9 cellular contexts compared by ENCODE assay signal in the genomic region with DNA sequence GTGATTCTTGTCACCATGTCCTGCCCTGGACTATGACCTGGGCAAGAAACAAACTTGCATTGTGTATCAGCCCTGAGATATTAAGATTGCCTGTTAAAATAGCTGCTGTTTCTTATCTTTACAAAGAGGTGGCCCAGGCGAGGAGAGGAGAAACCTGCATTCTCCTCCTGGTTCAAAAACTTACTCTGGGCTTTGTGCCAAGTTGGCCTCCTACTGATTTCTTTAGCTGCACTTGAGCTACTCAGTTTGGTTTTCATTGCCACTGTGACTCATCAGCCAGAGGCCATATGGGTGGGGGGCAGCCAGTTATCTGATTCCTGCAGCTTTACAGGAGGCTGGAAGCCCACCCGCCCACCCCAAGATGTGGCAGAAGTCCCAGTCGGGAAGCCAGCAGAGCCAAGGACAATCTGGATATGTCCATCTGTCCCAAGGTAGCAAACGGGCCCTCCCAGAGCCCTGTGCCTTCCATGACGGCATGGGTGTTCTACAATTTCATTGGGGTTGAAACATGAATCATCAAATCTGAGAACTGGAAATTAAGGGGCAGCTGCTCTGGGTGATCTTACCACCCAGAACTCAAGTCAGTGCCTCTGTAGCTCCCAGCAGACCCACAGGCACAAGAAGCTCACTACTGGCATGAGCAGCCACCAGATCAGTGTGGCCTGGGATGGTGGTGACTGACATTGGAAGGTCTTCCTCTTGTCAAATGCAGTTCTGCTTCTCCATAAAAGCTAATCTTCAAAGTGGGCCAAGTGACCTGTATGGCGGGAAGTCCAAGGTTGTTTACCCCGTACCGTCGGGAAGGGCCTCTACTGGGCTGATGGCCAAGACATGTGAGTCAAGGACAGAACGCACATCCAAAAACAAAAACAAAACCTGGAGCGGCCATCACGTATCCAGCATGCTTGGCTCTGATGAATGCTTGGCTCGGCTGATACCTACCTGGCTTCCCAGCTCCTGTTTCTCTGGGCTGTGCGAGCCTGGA. TPM values are rescaled to one million over a fixed set of nuclear protein-coding genes. Genes with fewer than 3 reads are reported as not detected.
DNase-seq lines count a peak whose midpoint lies in the region; ATAC-seq, FAIRE-seq and TF ChIP-seq lines count a peak whose summit lies in the region.
"Had no signal": no experiment of that assay in that cellular context is flagged by ENCODE, and none has a peak within 500 bp of the region (broad histone marks: within the 10 kb centered on the region; RNA-seq: fewer than 3 reads in every experiment).

No MANE protein-coding gene starts in this region.

- DNase-seq in AG04450 (ENCODE audit: low read depth, low spot score) (peak; percentile 27), NCI-H2171 treated with DMSO at 0.1 percent for 48 hours (lab: John Stamatoyannopoulos, UW) (peak; percentile 100), bronchial epithelial cell (ENCODE audit: low read depth) (peak; percentile 4), mesenteric fat pad (ENCODE audit: low spot score) (peak; percentile 83), epidermal melanocyte (ENCODE audit: insufficient read length, low spot score) (no peak), GDM1 (lab: John Stamatoyannopoulos, UW) (no peak), COLO668 (lab: John Stamatoyannopoulos, UW; ENCODE audit: unreplicated experiment) (no peak)

- TF ChIP-seq CTCF in AG04450 (IDR thresholded peaks at IDR 0.05; ENCODE audit: low read depth, low read length) (no peak), bronchial epithelial cell (IDR thresholded peaks at IDR 0.05; ENCODE audit: insufficient read depth, low read length, severe bottlenecking) (no peak)

- H3K9me3 ChIP-seq in AG04450 (ENCODE audit: control insufficient read depth, insufficient read depth, low read length), result peaks cover 12% of the 10 kb centered on the region

- H3K27me3 ChIP-seq in AG04450 (ENCODE audit: control insufficient read depth, insufficient read depth, low read length), result peaks cover 12% of the 10 kb centered on the region
- H3K27me3 ChIP-seq in bronchial epithelial cell (ENCODE audit: control insufficient read depth, insufficient read depth, low read length), result no peaks in the 10 kb centered on the region

- POLR2A ChIA-PET in AG04450 (lab: Yijun Ruan, JAX), result interaction anchor here (1.7 kb wide), 1 partner anchor 24 kb away, joined by 9 read pairs; no protein-coding TSS in a partner anchor

- FAIRE-seq in bronchial epithelial cell (lab: Jason Lieb, UNC), result no peak
- FAIRE-seq: endometrium had no signal

- H3K4me3 ChIP-seq in AG04450 (ENCODE audit: low read depth, low read length) (no peak overlapping the region), bronchial epithelial cell (ENCODE audit: low read depth, low read length) (no peak overlapping the region)

- H3K36me3 ChIP-seq in bronchial epithelial cell (ENCODE audit: control insufficient read depth, insufficient read depth, low read length), result no peaks in the 10 kb centered on the region

- H3K27ac ChIP-seq in AG04450 (ENCODE audit: low read depth, low read length), result no peak overlapping the region

- CTCF ChIA-PET in AG04450 (lab: Charles Lee), result no interaction called here

- no peak for ATAC-seq in GM18867 (IDR thresholded peaks at IDR 0.05; ENCODE audit: unreplicated experiment)

RNA-seq across cellular contexts. Expression of gene FCN2, which starts 15.5 kb away (rescaled TPM):
- polyA plus RNA-seq in AG04450 (2011; rRNA removed), result not detected in 2 replicates
- not detected in 2 replicates for polyA minus RNA-seq in AG04450 (2011; rRNA and poly(A)+ RNA removed)
- not detected in 2 replicates for total RNA-seq in bronchial epithelial cell
- 1.2 TPM for total RNA-seq in mesenteric fat pad

RNA-seq across cellular contexts. Expression of gene FCN1, which starts 21.6 kb away (rescaled TPM):
- not detected in 2 replicates for polyA plus RNA-seq in AG04450 (2011; rRNA removed)
- polyA minus RNA-seq in AG04450 (2011; rRNA and poly(A)+ RNA removed), result not detected in 2 replicates
- total RNA-seq in bronchial epithelial cell (not detected in 2 replicates), mesenteric fat pad (27.9 TPM)

Comparison
In these comparisons a context has a peak if more than half of its experiments do, and no peak if none do; other contexts are left out.
1. DNase-seq: peak in AG04450 (single experiment), NCI-H2171 treated with DMSO at 0.1 percent for 48 hours (single experiment), bronchial epithelial cell (single experiment) and mesenteric fat pad (single experiment); none in epidermal melanocyte (single experiment), GDM1 (single experiment) and COLO668 (single experiment).
2. RNA of gene FCN1, which starts 21.6 kb away (total RNA-seq): 27.9 TPM in mesenteric fat pad (single experiment); not detected in bronchial epithelial cell; every median in the first group is over 10 times any median in the second.